8 cellular contexts compared by ENCODE assay signal in genomic region chr16:67481561-67482259, GRCh38. TPM values are rescaled to one million over a fixed set of nuclear protein-coding genes. Genes with fewer than 3 reads are reported as not detected.
DNase-seq lines count a peak whose midpoint lies in the region; ATAC-seq and TF ChIP-seq lines count a peak whose summit lies in the region.

No MANE protein-coding gene starts in this region.

- no peaks in the 10 kb centered on the region for H3K9me3 ChIP-seq in sigmoid colon

- WGBS in sigmoid colon, 2 donors: 12 to 23% methylated on average over 17 of the region's 17 CpGs

- H3K27me3 ChIP-seq in sigmoid colon: no peaks in the 10 kb centered on the region

- no peak for TF ChIP-seq EP300 in sigmoid colon (IDR thresholded peaks at IDR 0.05)

- DNase-seq in activated gamma-delta T cell treated with Interleukin-2 at 50 U/mL for 16 hours (peak; percentile 31), activated gamma-delta T cell (lab: John Stamatoyannopoulos, UW) (no peak), NCI-H69 (lab: John Stamatoyannopoulos, UW) (peak; percentile 57), left cardiac atrium (peak; percentile 60), sigmoid colon (peak; percentile 86), DMS79 (lab: John Stamatoyannopoulos, UW) (no peak)
- DNase-seq in activated naive CD4-positive, alpha-beta T cell treated with anti-CD3 and anti-CD28 coated beads, Interleukin-2, amount 50 U/mL, for 16 hours: peak; percentile 37

- H3K27ac ChIP-seq in sigmoid colon: peak overlapping the region; percentile 80 to 98 (median 94)

- intact Hi-C loops in left cardiac atrium (cut with DNase I) (no loop called here), sigmoid colon (cut with DNase I) (loop anchor here (5.0 kb wide), 2 partner anchors 41 to 186 kb away; partner anchors contain the start of genes C16orf86 and ENKD1)

- H3K4me1 ChIP-seq in sigmoid colon: peaks cover 0 to 45% (median 40%) of the 10 kb centered on the region in 4 donors

- ATAC-seq in left cardiac atrium: peak; percentile 0 to 13
- no peak for ATAC-seq in HG03097 (IDR thresholded peaks at IDR 0.05; ENCODE audit: low FRiP score, unreplicated experiment)

- peaks cover 0 to 8% (median 0%) of the 10 kb centered on the region in 4 donors for H3K36me3 ChIP-seq in sigmoid colon

- TF ChIP-seq POLR2A in sigmoid colon (IDR thresholded peaks at IDR 0.05): no peak

- H3K4me3 ChIP-seq in sigmoid colon: peak overlapping the region; percentile 35 to 97 (median 90)

- no peak for TF ChIP-seq CTCF in sigmoid colon (IDR thresholded peaks at IDR 0.05)

RNA-seq across cellular contexts. Expression of gene ATP6V0D1, which starts 0.8 kb away (rescaled TPM):
- total RNA-seq in left cardiac atrium: 10 to 100 TPM; 66.9 to 71.3 TPM
- 100 to 1,000 TPM in 2 of 4 donors, 10 to 100 TPM in 2; 70.3 to 112 (median 93.6) TPM for total RNA-seq in sigmoid colon
- polyA plus RNA-seq in sigmoid colon: 100 to 1,000 TPM; 214 to 287 (median 231) TPM

RNA-seq across cellular contexts. Expression of gene AGRP, which starts 1.6 kb away (rescaled TPM):
- not detected for total RNA-seq in left cardiac atrium
- not detected for total RNA-seq in sigmoid colon
- polyA plus RNA-seq in sigmoid colon: not detected

RNA-seq across cellular contexts. Expression of gene RIPOR1, which starts 46.9 kb away (rescaled TPM):
- total RNA-seq in left cardiac atrium (10 to 100 TPM; 66.2 to 80.9 TPM), sigmoid colon (10 to 100 TPM; 23.9 to 60.9 (median 35.2) TPM)
- 10 to 100 TPM; 10.2 to 26.7 (median 11.8) TPM for polyA plus RNA-seq in sigmoid colon

RNA-seq across cellular contexts. Expression of gene HSD11B2, which starts 50.8 kb away (rescaled TPM):
- 1 to 10 TPM in 1 of 2 donors, not detected in 1; 1.6 TPM for total RNA-seq in left cardiac atrium
- 1 to 10 TPM in 2 of 4 donors, under 1 TPM in 1, not detected in 1; 0.14 to 3.9 (median 1.4) TPM for total RNA-seq in sigmoid colon
- 100 to 1,000 TPM in 1 of 3 donors, 10 to 100 TPM in 2; 88.3 to 353 (median 90.4) TPM for polyA plus RNA-seq in sigmoid colon

Comparison
In these comparisons a context has a peak if more than half of its experiments do, and no peak if none do; other contexts are left out.
1. DNase-seq: peak in activated gamma-delta T cell treated with Interleukin-2 at 50 U/mL for 16 hours (single experiment), NCI-H69 (single experiment), activated naive CD4-positive, alpha-beta T cell treated with anti-CD3 and anti-CD28 coated beads, Interleukin-2, amount 50 U/mL, for 16 hours (single experiment), left cardiac atrium (single experiment) and sigmoid colon (single experiment); none in activated gamma-delta T cell (single experiment) and DMS79 (single experiment).